In the genomic region with DNA sequence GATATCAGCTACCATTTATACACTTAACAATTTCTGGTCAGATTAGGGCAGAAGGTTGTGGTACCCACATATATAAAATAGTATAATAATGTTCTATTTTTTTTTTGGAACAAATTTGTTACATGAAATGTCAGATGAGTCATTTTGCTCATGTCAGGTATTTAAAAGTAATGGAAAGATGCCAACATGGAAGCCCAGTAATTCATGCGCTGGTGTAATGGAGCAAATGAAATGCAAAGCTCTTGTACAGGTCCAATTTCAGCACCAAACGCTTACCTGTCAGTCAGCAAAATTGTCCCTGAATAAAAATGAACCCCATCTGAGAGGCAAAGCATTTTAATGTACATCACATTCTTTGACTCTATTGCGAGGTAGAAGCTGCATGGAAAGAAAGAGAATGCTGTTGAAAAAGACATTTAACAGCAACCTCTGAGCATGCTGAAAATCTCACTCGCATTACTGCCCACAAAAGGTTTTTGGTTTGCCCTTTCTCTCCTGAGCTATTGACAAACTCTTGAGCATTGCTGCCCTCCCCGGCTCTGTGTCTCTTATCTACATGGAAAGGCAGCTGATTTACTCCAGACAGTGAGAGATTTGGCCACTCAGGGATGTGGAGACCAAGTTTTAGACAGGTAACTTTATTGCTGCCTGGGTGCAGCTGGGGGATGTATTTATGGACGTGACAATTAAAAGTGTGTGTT, we compare ENCODE assay signal across 13 cellular contexts.
DNase-seq lines count a peak whose midpoint lies in the region; ATAC-seq, FAIRE-seq and TF ChIP-seq lines count a peak whose summit lies in the region.
"Had no signal": no experiment of that assay in that cellular context is flagged by ENCODE, and none has a peak within 500 bp of the region (broad histone marks: within the 10 kb centered on the region; RNA-seq: fewer than 3 reads in every experiment).

No MANE protein-coding gene starts in this region.

- no peaks in the 10 kb centered on the region for H3K27me3 ChIP-seq in bronchial epithelial cell (ENCODE audit: control insufficient read depth, insufficient read depth, low read length)
- H3K27me3 ChIP-seq in spleen (replicated peaks in 1 of 7): no peaks in the 10 kb centered on the region

- TF ChIP-seq POLR2A in spleen (IDR thresholded peaks at IDR 0.05): no peak

- no peaks in the 10 kb centered on the region for H3K27me3 Mint-ChIP-seq in naive thymus-derived CD8-positive, alpha-beta T cell

- TF ChIP-seq CTCF in bronchial epithelial cell (IDR thresholded peaks at IDR 0.05; ENCODE audit: insufficient read depth, low read length, severe bottlenecking) (no peak), spleen (IDR thresholded peaks at IDR 0.05 in 8 of 11, conservative IDR thresholded peaks at IDR 0.05 in 3 of 11) (no peak)

- DNase-seq in DMS 273 (lab: John Stamatoyannopoulos, UW; ENCODE audit: unreplicated experiment) (peak; percentile 17), DMS 273 treated with DMSO at 0.1 percent for 48 hours (lab: John Stamatoyannopoulos, UW) (no peak), NCI-H146 (lab: John Stamatoyannopoulos, UW) (peak; percentile 31), bronchial epithelial cell (ENCODE audit: low read depth) (peak; percentile 65), putamen (ENCODE audit: low spot score) (peak; percentile 21), spleen (no peak), COR-L47 (lab: John Stamatoyannopoulos, UW) (no peak)
- DNase-seq in naive thymus-derived CD8-positive, alpha-beta T cell: no peak
- DNase-seq: activated T-cell treated with anti-CD3 and anti-CD28 coated beads, Interleukin-2, amount 50 U/mL, for 4 hours; NCI-H2107; occipital lobe; RPMI8226 had no signal

- POLR2A ChIA-PET in naive thymus-derived CD8-positive, alpha-beta T cell (lab: Charles Lee): no interaction called here

- intact Hi-C loops in spleen (cut with DNase I; ENCODE audit: low total_unique reads): no loop called here

- no peaks in the 10 kb centered on the region for H3K36me3 ChIP-seq in bronchial epithelial cell (ENCODE audit: control insufficient read depth, insufficient read depth, low read length)
- H3K36me3 ChIP-seq in spleen: no peaks in the 10 kb centered on the region

- no peaks in the 10 kb centered on the region for H3K9me3 ChIP-seq in spleen

- H3K27ac ChIP-seq in spleen: peak overlapping the region in 3 of 8 donors; percentile 10 to 58 (median 34)
- H3K27ac ChIP-seq: 22Rv1 had no signal

- peaks cover 0 to 2% (median 0%) of the 10 kb centered on the region in 9 donors for H3K9me3 Mint-ChIP-seq in naive thymus-derived CD8-positive, alpha-beta T cell
- H3K9me3 Mint-ChIP-seq: activated T-cell treated with anti-CD3 and anti-CD28 coated beads, Interleukin-2, amount 50 U/mL, for 4 hours had no signal

- peaks cover 20 to 42% (median 37%) of the 10 kb centered on the region in 4 donors for H3K4me1 Mint-ChIP-seq in naive thymus-derived CD8-positive, alpha-beta T cell

- no peak for ATAC-seq in naive thymus-derived CD8-positive, alpha-beta T cell

- WGBS in spleen, 5 donors: 69 to 83% (median 82%) methylated on average over 6 of the region's 6 CpGs

- H3K4me3 ChIP-seq in bronchial epithelial cell (ENCODE audit: low read depth, low read length) (no peak overlapping the region), spleen (peak overlapping the region in 1 of 8 donors; percentile 6)

- no peak for FAIRE-seq in bronchial epithelial cell (lab: Jason Lieb, UNC)

- peak overlapping the region in 3 of 10 donors; percentile 23 to 48 (median 28) for H3K4me3 Mint-ChIP-seq in naive thymus-derived CD8-positive, alpha-beta T cell

- peak overlapping the region in 4 of 10 donors; percentile 12 to 63 (median 24) for H3K27ac Mint-ChIP-seq in naive thymus-derived CD8-positive, alpha-beta T cell

- H3K36me3 Mint-ChIP-seq in naive thymus-derived CD8-positive, alpha-beta T cell: peaks cover 0 to 4% (median 0%) of the 10 kb centered on the region in 3 donors

- H3K4me1 ChIP-seq in spleen: peaks cover 0 to 21% (median 10%) of the 10 kb centered on the region in 6 donors

Comparison
In these comparisons a context has a peak if more than half of its experiments do, and no peak if none do; other contexts are left out.
1. DNase-seq: peak in DMS 273 (single experiment), NCI-H146 (single experiment), bronchial epithelial cell (single experiment) and putamen (single experiment); none in DMS 273 treated with DMSO at 0.1 percent for 48 hours (single experiment), spleen (single experiment), COR-L47 (single experiment) and naive thymus-derived CD8-positive, alpha-beta T cell (0 of 10).